1 cellular context compared by ENCODE assay signal in genomic region chr16:86191663-86192062, GRCh38.
TF ChIP-seq lines count a peak whose summit lies in the region.

No MANE protein-coding gene starts in this region.

TF ChIP-seq in GM23338, 12 proteins besides CTCF, POLR2A, EP300 and RAD21:
- TF ChIP-seq ZNF462 (CRISPR knock-in tag; IDR thresholded peaks at IDR 0.05) = no peak
- no peak for TF ChIP-seq STAT1 (IDR thresholded peaks at IDR 0.05; ENCODE audit: unreplicated experiment)
